Comparison of ENCODE assay signal across 15 cellular contexts in the genomic region with DNA sequence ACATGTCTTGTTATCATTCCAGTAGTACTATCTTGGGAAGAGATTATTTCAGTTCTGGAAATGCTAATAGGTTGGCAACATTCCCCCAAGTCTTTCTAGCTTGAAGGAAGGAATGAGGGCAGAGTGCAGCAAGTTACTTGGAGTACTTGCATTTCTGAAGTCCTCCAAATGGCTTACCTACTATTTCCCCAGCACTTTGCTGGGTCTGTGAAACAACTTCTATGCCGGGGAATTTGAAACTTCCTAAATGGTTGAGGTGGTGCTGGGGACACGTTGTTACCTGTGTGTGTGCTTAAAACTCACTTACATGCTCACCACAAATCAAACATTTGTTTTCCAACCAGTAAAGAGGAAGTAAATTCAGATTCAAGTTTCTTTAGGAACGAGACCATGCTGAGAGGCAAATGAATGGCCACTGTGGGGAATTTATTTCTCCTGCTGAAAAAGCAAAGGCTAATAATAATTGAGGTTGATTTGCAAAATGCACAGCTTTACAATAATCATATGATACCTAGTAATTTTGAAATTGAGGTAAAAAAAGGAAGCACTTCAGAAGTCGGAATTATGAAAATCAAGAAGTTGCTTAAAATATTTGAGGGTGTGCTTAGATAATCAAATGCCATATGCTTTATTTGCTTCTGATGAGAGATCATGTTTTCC.
DNase-seq lines count a peak whose midpoint lies in the region; ATAC-seq and TF ChIP-seq lines count a peak whose summit lies in the region.
"Had no signal": no experiment of that assay in that cellular context is flagged by ENCODE, and none has a peak within 500 bp of the region (broad histone marks: within the 10 kb centered on the region; RNA-seq: fewer than 3 reads in every experiment).

No MANE protein-coding gene starts in this region.

- no peaks in the 10 kb centered on the region for H3K36me3 ChIP-seq in OCI-LY7 (ENCODE audit: insufficient read depth, low read length)

- intact Hi-C loops in OCI-LY7 (cut with micrococcal nuclease; ENCODE audit: unreplicated experiment) = no loop called here

- H3K4me3 Mint-ChIP-seq in stimulated activated memory B cell treated with anti-CD40 and anti-IgM and Interleukin-4, amounts not matched to agents 10 μg/mL and 1 μg/mL and 100 μg/mL, for 72 hours = peak overlapping the region; percentile 50
- H3K4me3 Mint-ChIP-seq: activated CD8-positive, alpha-beta T cell treated with anti-CD3 and anti-CD28 coated beads, Interleukin-2, amount 10 ng/mL, durations not matched to agents 7 days and 5 days; activated naive CD8-positive, alpha-beta T cell had no signal

- H3K9me2 ChIP-seq in OCI-LY7 (ENCODE audit: insufficient read depth, low read length) = no peaks in the 10 kb centered on the region

- no peaks in the 10 kb centered on the region for H4K20me1 ChIP-seq in OCI-LY7 (ENCODE audit: insufficient read depth, low read length)

- H3K4me1 ChIP-seq in OCI-LY7 (ENCODE audit: insufficient read depth, low read length, poor library complexity, severe bottlenecking) = no peaks in the 10 kb centered on the region

- H3K36me3 Mint-ChIP-seq in stimulated activated memory B cell treated with anti-CD40 and anti-IgM and Interleukin-4, amounts not matched to agents 10 μg/mL and 1 μg/mL and 100 μg/mL, for 72 hours = no peaks in the 10 kb centered on the region
- H3K36me3 Mint-ChIP-seq: activated naive CD8-positive, alpha-beta T cell had no signal

- peak overlapping the region; percentile 13; the same call in 1 of the 2 replicates for H3K4me2 ChIP-seq in OCI-LY7 (ENCODE audit: low read length)

- BruUV-seq in OCI-LY7 (replicated peaks; lab: Mats Ljungman, UMichigan) = no TSS peak

- TF ChIP-seq CTCF in OCI-LY7 (conservative IDR thresholded peaks at IDR 0.05; ENCODE audit: low read length) (no peak), fibroblast of the aortic adventitia (IDR thresholded peaks at IDR 0.05; ENCODE audit: insufficient read depth, low read length) (no peak)

- no peak for ATAC-seq in stimulated activated memory B cell treated with anti-CD40 and anti-IgM and Interleukin-4, amounts not matched to agents 10 μg/mL and 1 μg/mL and 100 μg/mL, for 72 hours
- ATAC-seq in GM21390 (IDR thresholded peaks at IDR 0.05; ENCODE audit: unreplicated experiment) = no peak
- ATAC-seq: activated CD8-positive, alpha-beta T cell treated with anti-CD3 and anti-CD28 coated beads, Interleukin-2, amount 10 ng/mL, durations not matched to agents 7 days and 5 days; right cardiac atrium had no signal

- peak overlapping the region; percentile 87; the same call in 1 of the 2 replicates for H2AFZ ChIP-seq in OCI-LY7 (ENCODE audit: low read length)

- H3K27ac ChIP-seq in OCI-LY7 (ENCODE audit: low read depth, low read length, poor library complexity, severe bottlenecking) = no peak overlapping the region
- H3K27ac ChIP-seq: HL-60 had no signal

- CTCF ChIA-PET in OCI-LY7 (lab: Charles Lee; ENCODE audit: unreplicated experiment) = no interaction called here

- H3K27me3 Mint-ChIP-seq in stimulated activated memory B cell treated with anti-CD40 and anti-IgM and Interleukin-4, amounts not matched to agents 10 μg/mL and 1 μg/mL and 100 μg/mL, for 72 hours = no peaks in the 10 kb centered on the region
- H3K27me3 Mint-ChIP-seq: activated naive CD8-positive, alpha-beta T cell had no signal

- no peaks in the 10 kb centered on the region for H3K9me3 ChIP-seq in OCI-LY7 (ENCODE audit: low read length)

- POLR2A ChIA-PET in OCI-LY7 (lab: Charles Lee) = no interaction called here

- peak; percentile 13 for DNase-seq in NCI-H2107 treated with DMSO at 0.1 percent for 48 hours (lab: John Stamatoyannopoulos, UW; ENCODE audit: unreplicated experiment)
- DNase-seq in NCI-H2107 (lab: John Stamatoyannopoulos, UW) = no peak
- DNase-seq in OCI-LY7 (ENCODE audit: low spot score) = peak; percentile 4
- peak; percentile 71 for DNase-seq in fibroblast of the aortic adventitia (ENCODE audit: low read depth)
- no peak for DNase-seq in NCI-H187 (lab: John Stamatoyannopoulos, UW)
- no peak for DNase-seq in activated T-cell treated with anti-CD3 and anti-CD28 coated beads for 4 hours
- DNase-seq: activated CD8-positive, alpha-beta T cell treated with anti-CD3 and anti-CD28 coated beads, Interleukin-2, amount 10 ng/mL, durations not matched to agents 7 days and 5 days; DMS153; NCI-H1092 treated with DMSO at 0.1 percent for 48 hours; right cardiac atrium; substantia nigra had no signal

- H3K4me1 Mint-ChIP-seq in stimulated activated memory B cell treated with anti-CD40 and anti-IgM and Interleukin-4, amounts not matched to agents 10 μg/mL and 1 μg/mL and 100 μg/mL, for 72 hours = peaks cover 15% of the 10 kb centered on the region

- peak overlapping the region; percentile 73 for H3K27ac Mint-ChIP-seq in stimulated activated memory B cell treated with anti-CD40 and anti-IgM and Interleukin-4, amounts not matched to agents 10 μg/mL and 1 μg/mL and 100 μg/mL, for 72 hours
- H3K27ac Mint-ChIP-seq: activated CD8-positive, alpha-beta T cell treated with anti-CD3 and anti-CD28 coated beads, Interleukin-2, amount 10 ng/mL, durations not matched to agents 7 days and 5 days; activated naive CD8-positive, alpha-beta T cell had no signal

- H3K9me3 Mint-ChIP-seq in stimulated activated memory B cell treated with anti-CD40 and anti-IgM and Interleukin-4, amounts not matched to agents 10 μg/mL and 1 μg/mL and 100 μg/mL, for 72 hours = no peaks in the 10 kb centered on the region

- H3K4me3 ChIP-seq in OCI-LY7 (ENCODE audit: low read depth, low read length, poor library complexity, severe bottlenecking) (no peak overlapping the region), fibroblast of the aortic adventitia (ENCODE audit: low read depth, low read length) (no peak overlapping the region)

- H3K79me2 ChIP-seq in OCI-LY7 (ENCODE audit: insufficient read depth, low read depth, low read length) = no peaks in the 10 kb centered on the region

Comparison
In these comparisons a context has a peak if more than half of its experiments do, and no peak if none do; other contexts are left out.
1. DNase-seq: peak in NCI-H2107 treated with DMSO at 0.1 percent for 48 hours (single experiment), OCI-LY7 (single experiment) and fibroblast of the aortic adventitia (single experiment); none in NCI-H2107 (single experiment), NCI-H187 (0 of 2) and activated T-cell treated with anti-CD3 and anti-CD28 coated beads for 4 hours (single experiment).